In genomic region chr6:42266542-42266941, GRCh38 we compare ENCODE assay signal across 22 cellular contexts. TPM values are rescaled to one million over a fixed set of nuclear protein-coding genes. Genes with fewer than 3 reads are reported as not detected.
A peak's percentile ranks its signal among the peaks of the same experiment; 100 is the strongest.
DNase-seq lines count a peak whose midpoint lies in the region; ATAC-seq, FAIRE-seq and TF ChIP-seq lines count a peak whose summit lies in the region.
"Had no signal": no experiment of that assay in that cellular context is flagged by ENCODE, and none has a peak within 500 bp of the region (broad histone marks: within the 10 kb centered on the region; RNA-seq: fewer than 3 reads in every experiment).

No MANE protein-coding gene starts in this region.

- H2BK120ac ChIP-seq in neuronal stem cell (ENCODE audit: low read depth, low read length): no peak overlapping the region

- no peak for ATAC-seq in activated T-cell treated with anti-CD3 and anti-CD28 coated beads, Interleukin-2, amount 50 U/mL, for 72 hours (replicated peaks in 1 of 2)
- ATAC-seq in activated T-cell treated with anti-CD3 and anti-CD28 coated beads, Interleukin-2, amount 50 U/mL, for 4 hours: no peak
- ATAC-seq in T-helper 17 cell (no peak), GM19328 (IDR thresholded peaks at IDR 0.05; ENCODE audit: unreplicated experiment) (no peak)
- ATAC-seq: CD8-positive, alpha-beta T cell; HCT116 had no signal

- H3K9ac ChIP-seq in neuronal stem cell (ENCODE audit: low read depth, low read length, poor library complexity): no peak overlapping the region
- H3K9ac ChIP-seq: BLaER1 treated with 17β-estradiol and CSF1 and Interleukin-3, amounts not matched to agents 10 nM and 100 nM had no signal

- peak; percentile 30 for FAIRE-seq in GM12892 (lab: Jason Lieb, UNC)
- FAIRE-seq: G401.6, GM12891 had no signal

- H3K4me2 ChIP-seq in neuronal stem cell (ENCODE audit: insufficient read depth, low read length, poor library complexity, severe bottlenecking): no peak overlapping the region
- H3K4me2 ChIP-seq: BLaER1 treated with 17β-estradiol and CSF1 and Interleukin-3, amounts not matched to agents 10 nM and 100 nM had no signal

- no peak overlapping the region for H3K4ac ChIP-seq in neuronal stem cell (ENCODE audit: low read length)

- no peaks in the 10 kb centered on the region for H3K79me1 ChIP-seq in neuronal stem cell (ENCODE audit: low read depth, low read length)

- peaks cover 12% of the 10 kb centered on the region for H3K4me1 Mint-ChIP-seq in activated T-cell treated with anti-CD3 and anti-CD28 coated beads, Interleukin-2, amount 50 U/mL, for 72 hours (ENCODE audit: low read depth)
- H3K4me1 Mint-ChIP-seq in activated T-cell treated with anti-CD3 and anti-CD28 coated beads, Interleukin-2, amount 50 U/mL, for 4 hours (ENCODE audit: low read depth): peaks cover 5% of the 10 kb centered on the region
- H3K4me1 Mint-ChIP-seq in T-helper 17 cell: peaks cover 10% of the 10 kb centered on the region

- H4K91ac ChIP-seq in neuronal stem cell (ENCODE audit: low read depth, low read length, poor library complexity): no peak overlapping the region

- DNase-seq in activated T-cell treated with anti-CD3 and anti-CD28 coated beads, Interleukin-2, amount 50 U/mL, for 72 hours: no peak
- no peak for DNase-seq in activated T-cell treated with anti-CD3 and anti-CD28 coated beads, Interleukin-2, amount 50 U/mL, for 4 hours
- no peak for DNase-seq in GM12892 (ENCODE audit: insufficient read length)
- DNase-seq in T-helper 17 cell: no peak
- DNase-seq in neuronal stem cell (ENCODE audit: low spot score): no peak
- no peak for DNase-seq in DMS 273 treated with DMSO at 0.1 percent for 48 hours (lab: John Stamatoyannopoulos, UW)
- DNase-seq in foreskin fibroblast: no peak
- DNase-seq: Calu3; CD8-positive, alpha-beta T cell; DMS53; DND-41; GOT3; H7; KG1 had no signal

- H2AK5ac ChIP-seq in neuronal stem cell (ENCODE audit: low read depth, low read length): no peak overlapping the region

- H3K36me3 Mint-ChIP-seq in activated T-cell treated with anti-CD3 and anti-CD28 coated beads, Interleukin-2, amount 50 U/mL, for 72 hours (ENCODE audit: insufficient read depth in 2 of 2): peaks cover 8 to 11% of the 10 kb centered on the region in 2 donors
- peaks cover 20% of the 10 kb centered on the region for H3K36me3 Mint-ChIP-seq in activated T-cell treated with anti-CD3 and anti-CD28 coated beads, Interleukin-2, amount 50 U/mL, for 4 hours (ENCODE audit: insufficient read depth)
- peaks cover 3% of the 10 kb centered on the region for H3K36me3 Mint-ChIP-seq in T-helper 17 cell (ENCODE audit: low read depth)

- no peaks in the 10 kb centered on the region for H3K9me3 Mint-ChIP-seq in activated T-cell treated with anti-CD3 and anti-CD28 coated beads, Interleukin-2, amount 50 U/mL, for 72 hours
- H3K9me3 Mint-ChIP-seq in activated T-cell treated with anti-CD3 and anti-CD28 coated beads, Interleukin-2, amount 50 U/mL, for 4 hours: no peaks in the 10 kb centered on the region
- H3K9me3 Mint-ChIP-seq: CD8-positive, alpha-beta T cell; IgD-negative memory B cell had no signal

- H3K23ac ChIP-seq in neuronal stem cell (ENCODE audit: low read depth, low read length, poor library complexity): no peak overlapping the region

- H3K9me3 ChIP-seq in T-helper 17 cell (ENCODE audit: control insufficient read depth, low read length, poor library complexity, severe bottlenecking) (no peaks in the 10 kb centered on the region), neuronal stem cell (replicated peaks in 1 of 2; ENCODE audit: control insufficient read depth in 2 of 2, insufficient read depth in 1 of 2, low read depth in 1 of 2, low read length in 2 of 2) (no peaks in the 10 kb centered on the region)
- H3K9me3 ChIP-seq: BLaER1 treated with 17β-estradiol and CSF1 and Interleukin-3, amounts not matched to agents 10 nM and 100 nM had no signal

- no peak overlapping the region for H2BK15ac ChIP-seq in neuronal stem cell (ENCODE audit: low read length)

- H2AFZ ChIP-seq in neuronal stem cell (ENCODE audit: low read length): no peak overlapping the region

- H2BK5ac ChIP-seq in neuronal stem cell (ENCODE audit: low read length): no peak overlapping the region

- H4K8ac ChIP-seq in neuronal stem cell (ENCODE audit: low read depth, low read length): no peak overlapping the region

- H3K27me3 Mint-ChIP-seq in activated T-cell treated with anti-CD3 and anti-CD28 coated beads, Interleukin-2, amount 50 U/mL, for 72 hours (ENCODE audit: low read depth): no peaks in the 10 kb centered on the region
- H3K27me3 Mint-ChIP-seq in activated T-cell treated with anti-CD3 and anti-CD28 coated beads, Interleukin-2, amount 50 U/mL, for 4 hours (ENCODE audit: low read depth): no peaks in the 10 kb centered on the region
- H3K27me3 Mint-ChIP-seq in T-helper 17 cell: no peaks in the 10 kb centered on the region
- H3K27me3 Mint-ChIP-seq: B cell, IgD-negative memory B cell had no signal

- H3K14ac ChIP-seq in neuronal stem cell (ENCODE audit: low read length): peak overlapping the region; percentile 26

- TF ChIP-seq POLR2A in GM12892 (IDR thresholded peaks at IDR 0.05; ENCODE audit: low read depth, low read length): no peak

- WGBS in neuronal stem cell (ENCODE audit: extremely low coverage in 2 of 2, insufficient read length in 2 of 2, insufficient replicate concordance in 1 of 2), 2 donors: no CpG with 5 or more reads among the region's 1 CpG

- TF ChIP-seq CTCF in foreskin fibroblast (IDR thresholded peaks at IDR 0.05; ENCODE audit: low read depth, low read length): no peak

- H3K18ac ChIP-seq in neuronal stem cell (ENCODE audit: low read length): no peak overlapping the region

- H3K27ac ChIP-seq in neuronal stem cell (replicated peaks; ENCODE audit: low read length): no peak overlapping the region
- H3K27ac ChIP-seq: BLaER1 treated with 17β-estradiol and CSF1 and Interleukin-3, amounts not matched to agents 10 nM and 100 nM; HL-60 had no signal

- no peaks in the 10 kb centered on the region for H3K27me3 ChIP-seq in neuronal stem cell (ENCODE audit: control insufficient read depth in 3 of 3, insufficient read depth in 3 of 3, low read depth in 1 of 3, low read length in 3 of 3)
- H3K27me3 ChIP-seq: BLaER1 treated with 17β-estradiol and CSF1 and Interleukin-3, amounts not matched to agents 10 nM and 100 nM had no signal

- H3K36me3 ChIP-seq in neuronal stem cell (replicated peaks in 1 of 2; ENCODE audit: control insufficient read depth in 2 of 2, insufficient read depth in 2 of 2, low read length in 2 of 2): peaks cover 20 to 40% of the 10 kb centered on the region in 2 donors

- H3K4me1 ChIP-seq in neuronal stem cell (ENCODE audit: control insufficient read depth in 2 of 2, insufficient read depth in 1 of 2, low read depth in 1 of 2, low read length in 2 of 2): peaks cover 0 to 2% of the 10 kb centered on the region in 2 donors

- H3K4me3 Mint-ChIP-seq in activated T-cell treated with anti-CD3 and anti-CD28 coated beads, Interleukin-2, amount 50 U/mL, for 72 hours: no peak overlapping the region
- no peak overlapping the region for H3K4me3 Mint-ChIP-seq in activated T-cell treated with anti-CD3 and anti-CD28 coated beads, Interleukin-2, amount 50 U/mL, for 4 hours
- H3K4me3 Mint-ChIP-seq in T-helper 17 cell: no peak overlapping the region
- H3K4me3 Mint-ChIP-seq: B cell; CD8-positive, alpha-beta T cell had no signal

- H3K27ac Mint-ChIP-seq in activated T-cell treated with anti-CD3 and anti-CD28 coated beads, Interleukin-2, amount 50 U/mL, for 72 hours: peak overlapping the region; percentile 65
- H3K27ac Mint-ChIP-seq in T-helper 17 cell: peak overlapping the region; percentile 39
- H3K27ac Mint-ChIP-seq: B cell; CD8-positive, alpha-beta T cell; IgD-negative memory B cell had no signal

- H2BK12ac ChIP-seq in neuronal stem cell (ENCODE audit: low read length): no peak overlapping the region

- H3K4me3 ChIP-seq in neuronal stem cell (ENCODE audit: low read length in 2 of 2): no peak overlapping the region
- no peak overlapping the region for H3K4me3 ChIP-seq in foreskin fibroblast (ENCODE audit: low read depth in 1 of 2, low read length in 2 of 2)
- H3K4me3 ChIP-seq: BLaER1 treated with 17β-estradiol and CSF1 and Interleukin-3, amounts not matched to agents 10 nM and 100 nM had no signal

RNA-seq across cellular contexts. Expression of gene MRPS10, which starts 48.9 kb away (rescaled TPM):
- 10 to 100 TPM; 39.0 to 39.8 TPM for total RNA-seq in activated T-cell treated with anti-CD3 and anti-CD28 coated beads, Interleukin-2, amount 50 U/mL, for 72 hours
- total RNA-seq in activated T-cell treated with anti-CD3 and anti-CD28 coated beads, Interleukin-2, amount 50 U/mL, for 4 hours: 10 to 100 TPM; 49.7 to 54.1 (median 52.1) TPM
- 35.6 TPM for polyA plus RNA-seq in GM12892 (2012; ENCODE audit: missing spikeins)
- total RNA-seq in T-helper 17 cell: 10 to 100 TPM; 15.4 to 20.1 TPM
- polyA plus RNA-seq in neuronal stem cell (2013, experiment 1 of 2): 29.3 TPM
- polyA plus RNA-seq in neuronal stem cell (2013, experiment 2 of 2): 29.5 TPM
